22 cellular contexts compared by ENCODE assay signal in the genomic region with DNA sequence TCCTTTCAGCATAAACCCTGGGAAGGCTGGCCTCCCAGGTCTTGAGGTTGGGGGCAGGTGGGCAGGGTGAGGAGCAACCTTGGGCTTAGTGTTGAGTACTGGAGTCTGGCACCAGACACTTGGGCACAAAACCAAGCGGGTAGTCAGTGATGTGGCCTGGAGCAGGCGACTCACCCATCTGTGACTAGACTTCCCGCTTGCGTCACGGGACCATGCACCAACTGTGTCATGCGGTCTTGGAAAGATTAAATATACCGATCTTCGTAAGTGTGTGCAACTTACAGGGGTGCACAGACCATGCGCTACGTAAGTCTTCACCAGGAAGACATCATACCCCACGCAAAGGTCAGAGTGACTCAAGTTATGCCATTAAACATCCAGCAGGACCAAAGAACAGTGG.
"Had no signal": no experiment of that assay in that cellular context is flagged by ENCODE, and none has a peak within 500 bp of the region (broad histone marks: within the 10 kb centered on the region; RNA-seq: fewer than 3 reads in every experiment).

No MANE protein-coding gene starts in this region.

- H3K9me3 ChIP-seq: ascending aorta, ovary, psoas muscle, thyroid gland had no signal

- H3K4me1 ChIP-seq: ascending aorta, foreskin keratinocyte, psoas muscle, thyroid gland had no signal

- H3K9me3 Mint-ChIP-seq: activated CD4-positive, alpha-beta memory T cell treated with anti-CD3 and anti-CD28 coated beads for 36 hours; activated naive CD4-positive, alpha-beta T cell treated with anti-CD3 and anti-CD28 coated beads, Interleukin-2, amount 50 U/mL, for 72 hours; natural killer cell had no signal

- H3K27ac ChIP-seq: ascending aorta, brain microvascular endothelial cell, foreskin keratinocyte, ovary, psoas muscle, thyroid gland had no signal

- ATAC-seq: activated naive CD4-positive, alpha-beta T cell treated with anti-CD3 and anti-CD28 coated beads, Interleukin-2, amount 50 U/mL, for 72 hours; foreskin keratinocyte; left lobe of liver; natural killer cell; psoas muscle; right cardiac atrium; stimulated activated naive CD8-positive, alpha-beta T cell treated with anti-CD3 and anti-CD28 coated beads, Interleukin-15, Interleukin-2, amounts not matched to agents 100 U/mL and 50 U/mL, for 24 hours had no signal

- H3K36me3 ChIP-seq: ascending aorta, brain microvascular endothelial cell, ovary, thyroid gland had no signal

- H3K4me3 ChIP-seq: ascending aorta, lung, ovary, psoas muscle, thyroid gland had no signal

- H3K4me3 Mint-ChIP-seq: activated CD4-positive, alpha-beta memory T cell treated with anti-CD3 and anti-CD28 coated beads for 36 hours; natural killer cell had no signal

- H3K27ac Mint-ChIP-seq: activated CD4-positive, alpha-beta memory T cell treated with anti-CD3 and anti-CD28 coated beads for 36 hours; activated naive CD4-positive, alpha-beta T cell treated with anti-CD3 and anti-CD28 coated beads, Interleukin-2, amount 50 U/mL, for 72 hours; natural killer cell had no signal

- H3K27me3 ChIP-seq: ascending aorta, brain microvascular endothelial cell, foreskin keratinocyte, ovary, thyroid gland had no signal

- DNase-seq: activated CD4-positive, alpha-beta memory T cell treated with anti-CD3 and anti-CD28 coated beads for 36 hours; activated CD4-positive, alpha-beta T cell treated with anti-CD3 and anti-CD28 coated beads for 48 hours; activated CD4-positive, CD25-positive, alpha-beta regulatory T cell; activated T-cell treated with anti-CD3 and anti-CD28 coated beads, Interleukin-2, amount 50 U/mL, for 1 hour; brain microvascular endothelial cell; central memory CD4-positive, alpha-beta T cell; effector memory CD4-positive, alpha-beta T cell; foreskin keratinocyte; midbrain; natural killer cell; right cardiac atrium; stimulated activated CD4-positive, alpha-beta T cell treated with anti-CD3 and anti-CD28 coated beads, Interleukin-4, amount 100 ng/mL, for 4 hours; stimulated activated naive CD8-positive, alpha-beta T cell treated with anti-CD3 and anti-CD28 coated beads, Interleukin-15, Interleukin-2, amounts not matched to agents 100 U/mL and 50 U/mL, for 24 hours; substantia nigra; T-helper 9 cell; thyroid gland had no signal

- H3K4me1 Mint-ChIP-seq: natural killer cell had no signal

- H3K36me3 Mint-ChIP-seq: activated CD4-positive, alpha-beta memory T cell treated with anti-CD3 and anti-CD28 coated beads for 36 hours; activated naive CD4-positive, alpha-beta T cell treated with anti-CD3 and anti-CD28 coated beads, Interleukin-2, amount 50 U/mL, for 72 hours; natural killer cell had no signal
